In genomic region chr9:136757328-136757727, GRCh38 we compare ENCODE assay signal across 1 cellular context.
TF ChIP-seq lines count a peak whose summit lies in the region.

No MANE protein-coding gene starts in this region.

TF ChIP-seq in GM12878, 131 proteins besides CTCF, POLR2A, EP300 and RAD21:
- TF ChIP-seq KDM1A (IDR thresholded peaks at IDR 0.05; ENCODE audit: borderline replicate concordance) (no peak), NFXL1 (IDR thresholded peaks at IDR 0.05; ENCODE audit: borderline replicate concordance) (no peak), ZBED1 (IDR thresholded peaks at IDR 0.05; ENCODE audit: borderline replicate concordance) (no peak), MXI1 (IDR thresholded peaks at IDR 0.05; ENCODE audit: low read depth, low read length) (no peak), POU2F2 (IDR thresholded peaks at IDR 0.05; ENCODE audit: borderline replicate concordance, low read depth, low read length) (no peak), BCL11A (IDR thresholded peaks at IDR 0.05; ENCODE audit: low read depth, low read length) (no peak), REST (IDR thresholded peaks at IDR 0.05; ENCODE audit: low read depth, low read length) (no peak), TCF3 (IDR thresholded peaks at IDR 0.05; ENCODE audit: borderline replicate concordance, insufficient read depth, low read depth, low read length) (no peak), RELA (IDR thresholded peaks at IDR 0.05; ENCODE audit: borderline replicate concordance, partially characterized antibody) (no peak), YY1 (IDR thresholded peaks at IDR 0.05; ENCODE audit: low read depth, low read length) (no peak), BHLHE40 (IDR thresholded peaks at IDR 0.05; ENCODE audit: borderline replicate concordance in 1 of 2, low read depth in 2 of 2, low read length in 1 of 2) (no peak)
